11 cellular contexts compared by ENCODE assay signal in genomic region chr2:54635554-54636152, GRCh38.
DNase-seq lines count a peak whose midpoint lies in the region; ATAC-seq and TF ChIP-seq lines count a peak whose summit lies in the region.
"Had no signal": no experiment of that assay in that cellular context is flagged by ENCODE, and none has a peak within 500 bp of the region (broad histone marks: within the 10 kb centered on the region; RNA-seq: fewer than 3 reads in every experiment).

No MANE protein-coding gene starts in this region.

- no peaks in the 10 kb centered on the region for H3K9me3 ChIP-seq in uterus

- H3K36me3 ChIP-seq in uterus: no peaks in the 10 kb centered on the region

- ATAC-seq in HG03520 (IDR thresholded peaks at IDR 0.05; ENCODE audit: unreplicated experiment): no peak
- no peak for ATAC-seq in GM19324 (IDR thresholded peaks at IDR 0.05; ENCODE audit: low FRiP score, unreplicated experiment)

- no peak overlapping the region for H3K4me3 ChIP-seq in uterus

- no peak for DNase-seq in activated naive CD4-positive, alpha-beta T cell treated with Interleukin-2 at 50 U/mL for 16 hours
- no peak for DNase-seq in chondrocyte (ENCODE audit: low spot score)
- DNase-seq in mesothelial cell of epicardium (ENCODE audit: low spot score in 2 of 2, unreplicated experiment in 2 of 2): no peak
- DNase-seq in uterus: no peak
- DNase-seq in iPS-NIHi7 (ENCODE audit: extremely low spot score): no peak
- DNase-seq: AML-193, cortex of kidney, NCI-H2081 had no signal

- no peak overlapping the region for H3K4me3 Mint-ChIP-seq in activated naive CD4-positive, alpha-beta T cell treated with anti-CD3 and anti-CD28 coated beads, Interleukin-2, amount 50 U/mL, for 24 hours
- H3K4me3 Mint-ChIP-seq in chondrocyte (ENCODE audit: unreplicated experiment): peak overlapping the region; percentile 41
- no peak overlapping the region for H3K4me3 Mint-ChIP-seq in mesothelial cell of epicardium

- H3K27ac ChIP-seq in uterus: peak overlapping the region; percentile 77 to 88

- H3K27me3 ChIP-seq in uterus: no peaks in the 10 kb centered on the region

- no peak for TF ChIP-seq CTCF in chondrocyte (IDR thresholded peaks at IDR 0.05)
- no peak for TF ChIP-seq CTCF in mesothelial cell of epicardium (IDR thresholded peaks at IDR 0.05; ENCODE audit: unreplicated experiment)
- TF ChIP-seq CTCF in uterus (IDR thresholded peaks at IDR 0.05): no peak

- TF ChIP-seq POLR2A in uterus (IDR thresholded peaks at IDR 0.05): no peak

- H3K36me3 Mint-ChIP-seq in activated naive CD4-positive, alpha-beta T cell treated with anti-CD3 and anti-CD28 coated beads, Interleukin-2, amount 50 U/mL, for 24 hours: peaks cover 8% of the 10 kb centered on the region
- H3K36me3 Mint-ChIP-seq in chondrocyte (ENCODE audit: low read depth): peaks cover 29% of the 10 kb centered on the region
- peaks cover 39% of the 10 kb centered on the region for H3K36me3 Mint-ChIP-seq in mesothelial cell of epicardium

- peaks cover 0 to 10% of the 10 kb centered on the region in 2 donors for H3K4me1 ChIP-seq in uterus

- intact Hi-C loops in uterus (cut with DNase I; ENCODE audit: low total_unique reads): no loop called here

- no peaks in the 10 kb centered on the region for H3K27me3 Mint-ChIP-seq in activated naive CD4-positive, alpha-beta T cell treated with anti-CD3 and anti-CD28 coated beads, Interleukin-2, amount 50 U/mL, for 24 hours
- no peaks in the 10 kb centered on the region for H3K27me3 Mint-ChIP-seq in chondrocyte (ENCODE audit: low read depth)
- H3K27me3 Mint-ChIP-seq in mesothelial cell of epicardium (ENCODE audit: low read depth): no peaks in the 10 kb centered on the region

- H3K9me3 Mint-ChIP-seq in activated naive CD4-positive, alpha-beta T cell treated with anti-CD3 and anti-CD28 coated beads, Interleukin-2, amount 50 U/mL, for 24 hours: no peaks in the 10 kb centered on the region
- H3K9me3 Mint-ChIP-seq in chondrocyte (ENCODE audit: low read depth): no peaks in the 10 kb centered on the region
- no peaks in the 10 kb centered on the region for H3K9me3 Mint-ChIP-seq in mesothelial cell of epicardium

- peaks cover 42% of the 10 kb centered on the region for H3K4me1 Mint-ChIP-seq in activated naive CD4-positive, alpha-beta T cell treated with anti-CD3 and anti-CD28 coated beads, Interleukin-2, amount 50 U/mL, for 24 hours
- H3K4me1 Mint-ChIP-seq in chondrocyte (ENCODE audit: low read depth) (peaks cover 66% of the 10 kb centered on the region), mesothelial cell of epicardium (peaks cover 65% of the 10 kb centered on the region)

- peak overlapping the region; percentile 81 for H3K27ac Mint-ChIP-seq in activated naive CD4-positive, alpha-beta T cell treated with anti-CD3 and anti-CD28 coated beads, Interleukin-2, amount 50 U/mL, for 24 hours
- H3K27ac Mint-ChIP-seq in chondrocyte (ENCODE audit: unreplicated experiment) (peak overlapping the region; percentile 97), mesothelial cell of epicardium (peak overlapping the region; percentile 85)
